Comparison of ENCODE assay signal across 23 cellular contexts in genomic region chr4:82748781-82749504, GRCh38. TPM values are rescaled to one million over a fixed set of nuclear protein-coding genes. Genes with fewer than 3 reads are reported as not detected.
DNase-seq lines count a peak whose midpoint lies in the region; ATAC-seq and TF ChIP-seq lines count a peak whose summit lies in the region.
"Had no signal": no experiment of that assay in that cellular context is flagged by ENCODE, and none has a peak within 500 bp of the region (broad histone marks: within the 10 kb centered on the region; RNA-seq: fewer than 3 reads in every experiment).

No MANE protein-coding gene starts in this region.

- no peak overlapping the region for H3K4me2 ChIP-seq in GM23338
- H3K4me2 ChIP-seq: BLaER1 had no signal

- TF ChIP-seq CTCF in epithelial cell of esophagus (IDR thresholded peaks at IDR 0.05; ENCODE audit: insufficient read depth, low read depth, low read length, missing control alignments) (no peak), nephron (IDR thresholded peaks at IDR 0.05; ENCODE audit: unreplicated experiment in 3 of 3) (no peak), mucosa of descending colon (IDR thresholded peaks at IDR 0.05) (no peak), GM23338 (conservative IDR thresholded peaks at IDR 0.05; ENCODE audit: low read depth in 2 of 2) (no peak)

- H3K9me2 ChIP-seq in GM23338 (ENCODE audit: insufficient read depth) = no peaks in the 10 kb centered on the region

- H3K36me3 Mint-ChIP-seq in nephron (ENCODE audit: low read depth) (no peaks in the 10 kb centered on the region), GM23338 (ENCODE audit: low read depth) (no peaks in the 10 kb centered on the region)
- H3K36me3 Mint-ChIP-seq: natural killer cell treated with Interleukin-12 subunit alpha and Interleukin-12 subunit beta and Interleukin-15 and Interleukin-18, amount 100 ng/mL, for 72 hours had no signal

- H3K27ac Mint-ChIP-seq in nephron = peak overlapping the region; percentile 78 to 89 (median 86)
- no peak overlapping the region for H3K27ac Mint-ChIP-seq in GM23338
- H3K27ac Mint-ChIP-seq: activated CD4-positive, alpha-beta T cell treated with anti-CD3 and anti-CD28 coated beads for 36 hours; dendritic cell treated with granulocyte-macrophage colony-stimulating factor and Interleukin-4, amounts not matched to agents 40 ng/mL and 50 ng/mL, for 4 days; natural killer cell treated with Interleukin-12 subunit alpha and Interleukin-12 subunit beta and Interleukin-15 and Interleukin-18, amount 100 ng/mL, for 72 hours; stimulated activated naive CD8-positive, alpha-beta T cell treated with anti-CD3 and anti-CD28 coated beads, Interleukin-15, amount 100 ng/mL, for 72 hours had no signal

- peak; percentile 39 for DNase-seq in EH (ENCODE audit: low read depth)
- peak; percentile 11 for DNase-seq in M059J (ENCODE audit: low read depth)
- peak; percentile 41 for DNase-seq in epithelial cell of esophagus (ENCODE audit: low read depth)
- DNase-seq in mucosa of descending colon = no peak
- DNase-seq in GM23338 (ENCODE audit: low spot score) = no peak
- DNase-seq in activated CD4-positive, alpha-beta T cell treated with anti-CD3 and anti-CD28 coated beads for 1 hour = no peak
- no peak for DNase-seq in KBM-7
- DNase-seq: activated CD4-positive, alpha-beta T cell treated with anti-CD3 and anti-CD28 coated beads for 36 hours; activated naive CD4-positive, alpha-beta T cell; activated T-cell treated with anti-CD3 and anti-CD28 coated beads, Interleukin-2, amount 50 U/mL, for 1 hour; heart left ventricle; NCI-H1694 treated with DMSO at 0.1 percent for 48 hours; NCI-H748 treated with DMSO at 0.1 percent for 48 hours; stimulated activated naive CD8-positive, alpha-beta T cell treated with anti-CD3 and anti-CD28 coated beads, Interleukin-15, amount 100 ng/mL, for 72 hours; T-helper 1 cell had no signal

- H3K4me3 Mint-ChIP-seq in nephron (no peak overlapping the region), GM23338 (no peak overlapping the region)
- H3K4me3 Mint-ChIP-seq: activated CD4-positive, alpha-beta T cell treated with anti-CD3 and anti-CD28 coated beads for 36 hours; dendritic cell treated with granulocyte-macrophage colony-stimulating factor and Interleukin-4, amounts not matched to agents 40 ng/mL and 50 ng/mL, for 4 days; natural killer cell treated with Interleukin-12 subunit alpha and Interleukin-12 subunit beta and Interleukin-15 and Interleukin-18, amount 100 ng/mL, for 72 hours; stimulated activated naive CD8-positive, alpha-beta T cell treated with anti-CD3 and anti-CD28 coated beads, Interleukin-15, amount 100 ng/mL, for 72 hours had no signal

- H3F3A ChIP-seq in GM23338 (replicated peaks; ENCODE audit: low read depth) = no peaks in the 10 kb centered on the region

- no peak overlapping the region for H2AFZ ChIP-seq in GM23338
- H2AFZ ChIP-seq: parathyroid adenoma had no signal

- H3K79me2 ChIP-seq in GM23338 (replicated peaks; ENCODE audit: insufficient read depth) = no peaks in the 10 kb centered on the region
- H3K79me2 ChIP-seq: parathyroid adenoma had no signal

- H3K36me3 ChIP-seq in mucosa of descending colon (ENCODE audit: low read depth) (no peaks in the 10 kb centered on the region), GM23338 (ENCODE audit: insufficient read depth) (no peaks in the 10 kb centered on the region)
- H3K36me3 ChIP-seq: BLaER1, heart left ventricle, right lobe of liver, tibial nerve had no signal

- H3K9me3 ChIP-seq in mucosa of descending colon = no peaks in the 10 kb centered on the region
- H3K9me3 ChIP-seq: BLaER1, heart left ventricle, right lobe of liver, tibial nerve had no signal

- H3K27me3 Mint-ChIP-seq in nephron (ENCODE audit: low read depth) = peaks cover 3% of the 10 kb centered on the region
- H3K27me3 Mint-ChIP-seq in GM23338 (ENCODE audit: insufficient read depth, low read depth, poor library complexity) = peaks cover 3% of the 10 kb centered on the region
- H3K27me3 Mint-ChIP-seq: dendritic cell treated with granulocyte-macrophage colony-stimulating factor and Interleukin-4, amounts not matched to agents 40 ng/mL and 50 ng/mL, for 4 days; natural killer cell treated with Interleukin-12 subunit alpha and Interleukin-12 subunit beta and Interleukin-15 and Interleukin-18, amount 100 ng/mL, for 72 hours had no signal

- H3K27me3 ChIP-seq in GM23338 (ENCODE audit: insufficient read depth) = no peaks in the 10 kb centered on the region
- H3K27me3 ChIP-seq: BLaER1, heart left ventricle, right lobe of liver, tibial nerve had no signal

- intact Hi-C loops in mucosa of descending colon (cut with DNase I, micrococcal nuclease) = no loop called here

- H3K4me3 ChIP-seq in epithelial cell of esophagus (ENCODE audit: low read length) (no peak overlapping the region), mucosa of descending colon (no peak overlapping the region), GM23338 (no peak overlapping the region)
- H3K4me3 ChIP-seq: BLaER1, heart left ventricle, right lobe of liver, tibial nerve had no signal

- in situ Hi-C loops in KBM-7 (cut with MboI; ENCODE audit: low pct_unique_long_range_greater_than_20kb, low sequenced_read_pairs) = no loop called here

- H3K9me3 Mint-ChIP-seq in nephron (no peaks in the 10 kb centered on the region), GM23338 (no peaks in the 10 kb centered on the region)
- H3K9me3 Mint-ChIP-seq: dendritic cell treated with granulocyte-macrophage colony-stimulating factor and Interleukin-4, amounts not matched to agents 40 ng/mL and 50 ng/mL, for 4 days; natural killer cell treated with Interleukin-12 subunit alpha and Interleukin-12 subunit beta and Interleukin-15 and Interleukin-18, amount 100 ng/mL, for 72 hours; stimulated activated naive CD8-positive, alpha-beta T cell treated with anti-CD3 and anti-CD28 coated beads, Interleukin-15, amount 100 ng/mL, for 72 hours had no signal

- no peak for ATAC-seq in mucosa of descending colon
- no peak for ATAC-seq in GM23338
- ATAC-seq: activated CD4-positive, alpha-beta T cell treated with anti-CD3 and anti-CD28 coated beads for 36 hours; left lobe of liver; natural killer cell treated with Interleukin-12 subunit alpha and Interleukin-12 subunit beta and Interleukin-15 and Interleukin-18, amount 100 ng/mL, for 72 hours; right lobe of liver; stimulated activated naive CD8-positive, alpha-beta T cell treated with anti-CD3 and anti-CD28 coated beads, Interleukin-15, amount 100 ng/mL, for 72 hours had no signal

- H3K4me1 Mint-ChIP-seq in nephron (peaks cover 65% of the 10 kb centered on the region), GM23338 (peaks cover 24% of the 10 kb centered on the region)
- H3K4me1 Mint-ChIP-seq: activated CD4-positive, alpha-beta T cell treated with anti-CD3 and anti-CD28 coated beads for 36 hours; stimulated activated naive CD8-positive, alpha-beta T cell treated with anti-CD3 and anti-CD28 coated beads, Interleukin-15, amount 100 ng/mL, for 72 hours had no signal

- H4K20me1 ChIP-seq in GM23338 (replicated peaks; ENCODE audit: insufficient read depth) = no peaks in the 10 kb centered on the region

- H3K27ac ChIP-seq in GM23338 (ENCODE audit: low read depth) = no peak overlapping the region
- H3K27ac ChIP-seq: BLaER1, heart left ventricle, parathyroid adenoma, right lobe of liver, tibial nerve had no signal

- H3K4me1 ChIP-seq in mucosa of descending colon (ENCODE audit: low read depth) (no peaks in the 10 kb centered on the region), GM23338 (ENCODE audit: insufficient read depth) (peaks cover 23% of the 10 kb centered on the region)
- H3K4me1 ChIP-seq: parathyroid adenoma, right lobe of liver had no signal

TF ChIP-seq in GM23338, 12 proteins besides CTCF, POLR2A, EP300 and RAD21 (continues in another document):
- TF ChIP-seq JUNB (IDR thresholded peaks at IDR 0.05; ENCODE audit: unreplicated experiment) (no peak), ETS1 (IDR thresholded peaks at IDR 0.05) (no peak), NANOG (IDR thresholded peaks at IDR 0.05; ENCODE audit: borderline replicate concordance) (no peak), ZNF331 (CRISPR knock-in tag; IDR thresholded peaks at IDR 0.05; ENCODE audit: low read depth) (no peak), STAT1 (IDR thresholded peaks at IDR 0.05; ENCODE audit: unreplicated experiment) (no peak), ZNF114 (CRISPR knock-in tag; IDR thresholded peaks at IDR 0.05) (no peak), POLR2AphosphoS5 (IDR thresholded peaks at IDR 0.05; ENCODE audit: low read depth) (no peak), CREB1 (CRISPR knock-in tag; IDR thresholded peaks at IDR 0.05; ENCODE audit: low read depth) (no peak), EZH2 (IDR thresholded peaks at IDR 0.05; ENCODE audit: low read depth, unreplicated experiment) (no peak)

RNA-seq across cellular contexts. Expression of gene SCD5, which starts 49.7 kb away (rescaled TPM):
- total RNA-seq in M059J (2014; rRNA removed; shearing (Covaris generic)) = 17.2 and 26.1 TPM in 2 replicates
- total RNA-seq in mucosa of descending colon = 10 to 100 TPM in 1 of 3 donors, 1 to 10 TPM in 2; 1.5 to 19.9 (median 2.8) TPM
- 1.5 and 1.6 TPM in 2 replicates for total RNA-seq in GM23338 (2014; rRNA removed; shearing (Covaris generic))
- polyA plus RNA-seq in GM23338 (2016; fragmentation: Nextera tagmentation; extraction: Ambion mirVana) = 0.79 and 0.85 TPM in 2 replicates

Comparison
In these comparisons a context has a peak if more than half of its experiments do, and no peak if none do; other contexts are left out.
1. DNase-seq: peak in EH (single experiment), M059J (single experiment) and epithelial cell of esophagus (single experiment); none in mucosa of descending colon (0 of 3), GM23338 (single experiment), activated CD4-positive, alpha-beta T cell treated with anti-CD3 and anti-CD28 coated beads for 1 hour (single experiment) and KBM-7 (single experiment).